In the genomic region with DNA sequence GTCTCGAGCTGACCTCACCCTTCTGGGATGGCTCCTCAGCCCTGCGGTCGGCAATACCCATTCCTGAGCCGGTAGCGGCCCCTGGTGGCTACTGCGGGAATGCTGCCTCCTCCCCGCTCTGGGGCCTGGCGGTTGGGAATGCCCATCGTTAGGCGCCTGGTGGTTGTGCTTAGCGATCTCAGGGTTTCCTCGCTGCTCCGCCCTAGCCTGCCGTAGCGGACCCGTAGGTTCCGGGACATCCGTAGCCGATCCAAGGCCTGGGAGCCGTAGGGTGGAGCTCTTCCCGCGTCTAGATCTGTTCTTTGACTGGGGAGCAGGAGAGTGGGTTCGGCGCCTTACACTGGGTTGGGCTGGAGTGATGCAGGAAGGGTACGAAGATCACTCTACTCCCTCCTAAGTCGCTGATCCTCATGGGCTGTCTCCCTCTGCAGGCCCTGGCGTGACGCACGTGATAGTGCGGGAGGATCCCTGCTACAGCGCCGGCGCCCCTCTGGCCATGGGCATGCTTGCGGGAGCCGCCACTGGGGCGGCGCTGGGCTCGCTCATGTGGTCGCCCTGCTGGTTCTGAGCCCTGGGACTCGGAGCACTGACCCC, we compare ENCODE assay signal across 8 cellular contexts. TPM values are rescaled to one million over a fixed set of nuclear protein-coding genes. Genes with fewer than 3 reads are reported as not detected.
DNase-seq lines count a peak whose midpoint lies in the region; ATAC-seq and TF ChIP-seq lines count a peak whose summit lies in the region.

No MANE protein-coding gene starts in this region.

- no peak overlapping the region for H3K27ac ChIP-seq in colonic mucosa

- H3K27me3 ChIP-seq in colonic mucosa: no peaks in the 10 kb centered on the region

- peaks cover 6% of the 10 kb centered on the region for H3K4me1 ChIP-seq in colonic mucosa

- no peaks in the 10 kb centered on the region for H3K36me3 Mint-ChIP-seq in activated CD4-positive, alpha-beta T cell treated with anti-CD3 and anti-CD28 coated beads, Interleukin-2, amount 10 ng/mL, durations not matched to agents 24 days and 14 days (ENCODE audit: low read depth)

- ATAC-seq in HG02943 (IDR thresholded peaks at IDR 0.05; ENCODE audit: low read depth, unreplicated experiment): peak; percentile 59
- peak; percentile 93 for ATAC-seq in left colon
- no peak for ATAC-seq in GM18867 (IDR thresholded peaks at IDR 0.05; ENCODE audit: unreplicated experiment)

- H3K9me3 ChIP-seq in colonic mucosa: no peaks in the 10 kb centered on the region

- H3K9me3 Mint-ChIP-seq in activated CD4-positive, alpha-beta T cell treated with anti-CD3 and anti-CD28 coated beads, Interleukin-2, amount 10 ng/mL, durations not matched to agents 24 days and 14 days: no peaks in the 10 kb centered on the region

- peaks cover 7% of the 10 kb centered on the region for H3K4me1 Mint-ChIP-seq in activated CD4-positive, alpha-beta T cell treated with anti-CD3 and anti-CD28 coated beads, Interleukin-2, amount 10 ng/mL, durations not matched to agents 24 days and 14 days

- TF ChIP-seq CTCF in colonic mucosa (IDR thresholded peaks at IDR 0.05): peak; percentile 89

- H3K9ac ChIP-seq in colonic mucosa (ENCODE audit: low read depth in 2 of 2, low read length in 2 of 2): peak overlapping the region; percentile 19 to 64

- no peaks in the 10 kb centered on the region for H3K27me3 Mint-ChIP-seq in activated CD4-positive, alpha-beta T cell treated with anti-CD3 and anti-CD28 coated beads, Interleukin-2, amount 10 ng/mL, durations not matched to agents 24 days and 14 days

- H3K4me3 Mint-ChIP-seq in activated CD4-positive, alpha-beta T cell treated with anti-CD3 and anti-CD28 coated beads, Interleukin-2, amount 10 ng/mL, durations not matched to agents 24 days and 14 days: peak overlapping the region; percentile 50

- DNase-seq in GM04504 (ENCODE audit: low read depth) (peak; percentile 69), NCI-H460 (ENCODE audit: extremely low read depth, low read depth) (peak; percentile 72), colonic mucosa (peak; percentile 93), left colon (peak; percentile 79 to 92)
- DNase-seq in activated CD4-positive, alpha-beta T cell treated with anti-CD3 and anti-CD28 coated beads, Interleukin-2, amount 10 ng/mL, durations not matched to agents 24 days and 14 days: peak; percentile 95
- peak; percentile 87 to 89 for DNase-seq in stimulated activated CD4-positive, alpha-beta T cell treated with anti-CD3 and anti-CD28 coated beads, Interleukin-1b, Interleukin-23, amount 100 ng/mL, for 4 hours (ENCODE audit: low read depth in 2 of 2)

- H3K36me3 ChIP-seq in colonic mucosa: no peaks in the 10 kb centered on the region

- peak overlapping the region; percentile 19 for H3K4me3 ChIP-seq in colonic mucosa

- intact Hi-C loops in activated CD4-positive, alpha-beta T cell treated with anti-CD3 and anti-CD28 coated beads, Interleukin-2, amount 10 ng/mL, durations not matched to agents 24 days and 14 days (cut with micrococcal nuclease): loop anchor here (1.0 kb wide), 1 partner anchor 35 kb away; no protein-coding TSS in a partner anchor
- intact Hi-C loops in colonic mucosa (cut with DNase I) (loop anchor here (2.0 to 5.0 kb wide), 4 partner anchors 36 to 310 kb away; no protein-coding TSS in a partner anchor), left colon (cut with DNase I, micrococcal nuclease) (no loop called here)

- H3K27ac Mint-ChIP-seq in activated CD4-positive, alpha-beta T cell treated with anti-CD3 and anti-CD28 coated beads, Interleukin-2, amount 10 ng/mL, durations not matched to agents 24 days and 14 days: no peak overlapping the region

RNA-seq across cellular contexts. Expression of a gene that starts 14.8 kb away (rescaled TPM):
- 0.15 TPM in 1 of 2 replicates, not detected in the other for total RNA-seq in NCI-H460 (2014; rRNA removed; shearing (Covaris generic))
- 2.2 TPM in 1 of 2 replicates, not detected in the other for polyA plus RNA-seq in NCI-H460 (2014; cell fraction: nucleus; rRNA removed)
- total RNA-seq in activated CD4-positive, alpha-beta T cell treated with anti-CD3 and anti-CD28 coated beads, Interleukin-2, amount 10 ng/mL, durations not matched to agents 24 days and 14 days: 1.0 and 1.5 TPM in 2 replicates
- 10 to 100 TPM; 12.3 to 20.1 TPM for total RNA-seq in colonic mucosa
- 10 to 100 TPM; 11.9 to 15.7 TPM for total RNA-seq in left colon

Comparison
In these comparisons a context has a peak if more than half of its experiments do, and no peak if none do; other contexts are left out.
1. intact Hi-C loops: an anchor here in activated CD4-positive, alpha-beta T cell treated with anti-CD3 and anti-CD28 coated beads, Interleukin-2, amount 10 ng/mL, durations not matched to agents 24 days and 14 days (1.0 kb wide) and colonic mucosa (2.0 to 5.0 kb wide); none called in left colon.